Comparison of ENCODE assay signal across 8 cellular contexts in genomic region chr15:72796210-72796514, GRCh38. TPM values are rescaled to one million over a fixed set of nuclear protein-coding genes. Genes with fewer than 3 reads are reported as not detected.
A peak's percentile ranks its signal among the peaks of the same experiment; 100 is the strongest.
DNase-seq lines count a peak whose midpoint lies in the region; ATAC-seq and TF ChIP-seq lines count a peak whose summit lies in the region.

No MANE protein-coding gene starts in this region.

- intact Hi-C loops in CD4-positive, alpha-beta memory T cell (cut with micrococcal nuclease) = loop anchor here (5.0 kb wide), 1 partner anchor 74 kb away; no protein-coding TSS in a partner anchor
- intact Hi-C loops in natural killer cell (cut with micrococcal nuclease) (loop anchor here (5.0 kb wide), 2 partner anchors 74 to 476 kb away; no protein-coding TSS in a partner anchor), transverse colon (cut with DNase I; ENCODE audit: low total_unique reads) (loop anchor here (1.0 kb wide), 1 partner anchor 285 kb away; no protein-coding TSS in a partner anchor)

- H3K4me1 ChIP-seq in CD4-positive, alpha-beta memory T cell (ENCODE audit: insufficient read depth, low read length) = peaks cover 4% of the 10 kb centered on the region
- H3K4me1 ChIP-seq in transverse colon = peaks cover 3 to 14% (median 11%) of the 10 kb centered on the region in 4 donors

- H3K27ac Mint-ChIP-seq in CD4-positive, alpha-beta memory T cell = peak overlapping the region in 6 of 7 donors; percentile 43 to 87 (median 82)
- H3K27ac Mint-ChIP-seq in central memory CD8-positive, alpha-beta T cell (ENCODE audit: low read depth) = peak overlapping the region; percentile 38
- peak overlapping the region in 1 of 2 donors; percentile 56 for H3K27ac Mint-ChIP-seq in natural killer cell

- peak overlapping the region; percentile 84 to 91 (median 87) for H3K4me3 Mint-ChIP-seq in CD4-positive, alpha-beta memory T cell
- H3K4me3 Mint-ChIP-seq in central memory CD8-positive, alpha-beta T cell = peak overlapping the region; percentile 81
- H3K4me3 Mint-ChIP-seq in natural killer cell = peak overlapping the region; percentile 85

- in situ Hi-C loops in transverse colon (cut with MboI; ENCODE audit: low pct_ligation_motif_present in 1 of 4, low pct_unique_long_range_greater_than_20kb in 1 of 4, low sequenced_read_pairs in 3 of 4) = loop anchor here (5.0 to 25.0 kb wide), 4 partner anchors 279 to 466 kb away; no protein-coding TSS in a partner anchor

- H3K9me3 Mint-ChIP-seq in CD4-positive, alpha-beta memory T cell = peaks cover 0 to 2% (median 0%) of the 10 kb centered on the region in 8 donors
- H3K9me3 Mint-ChIP-seq in central memory CD8-positive, alpha-beta T cell = no peaks in the 10 kb centered on the region
- H3K9me3 Mint-ChIP-seq in natural killer cell = no peaks in the 10 kb centered on the region

- peaks cover 5 to 20% (median 7%) of the 10 kb centered on the region in 4 donors for H3K4me1 Mint-ChIP-seq in CD4-positive, alpha-beta memory T cell
- H3K4me1 Mint-ChIP-seq in central memory CD8-positive, alpha-beta T cell = peaks cover 6% of the 10 kb centered on the region
- peaks cover 10 to 15% of the 10 kb centered on the region in 2 donors for H3K4me1 Mint-ChIP-seq in natural killer cell

- CTCF ChIA-PET in CD4-positive, alpha-beta memory T cell (lab: Charles Lee; ENCODE audit: partially characterized antibody) = interaction anchor here (0.9 to 3.9 kb wide), 5 partner anchors 11 to 478 kb away, joined by 3 to 26 read pairs (median 15); partner anchors contain the start of gene ADPGK
- CTCF ChIA-PET in HEK293T (lab: Yijun Ruan, JAX) = interaction anchor here (0.5 to 0.7 kb wide), 2 partner anchors 18 to 362 kb away, joined by 3 read pairs; no protein-coding TSS in a partner anchor

- 60 to 91% methylated on average over 3 to 7 of the region's 7 CpGs for WGBS in transverse colon (ENCODE audit: low coverage in 1 of 2), 2 donors

- H3K27me3 Mint-ChIP-seq in CD4-positive, alpha-beta memory T cell = peaks cover 8 to 10% of the 10 kb centered on the region in 2 donors
- H3K27me3 Mint-ChIP-seq in central memory CD8-positive, alpha-beta T cell = peaks cover 20% of the 10 kb centered on the region
- peaks cover 20 to 41% of the 10 kb centered on the region in 2 donors for H3K27me3 Mint-ChIP-seq in natural killer cell (ENCODE audit: low read depth in 2 of 2)

- peak overlapping the region in 1 of 2 donors; percentile 57 for H3K4me3 ChIP-seq in CD4-positive, alpha-beta memory T cell (ENCODE audit: low read length in 2 of 2)
- H3K4me3 ChIP-seq in transverse colon = peak overlapping the region in 2 of 4 donors; percentile 46 to 58

- no peak for DNase-seq in CD4-positive, alpha-beta memory T cell
- DNase-seq in LHCN-M2 (ENCODE audit: low read depth) (peak; percentile 12), natural killer cell (no peak), transverse colon (no peak), NCI-H2171 treated with DMSO at 0.1 percent for 48 hours (lab: John Stamatoyannopoulos, UW) (no peak), foreskin melanocyte (no peak), HEK293T (ENCODE audit: extremely low spot score) (no peak)
- no peak for DNase-seq in central memory CD8-positive, alpha-beta T cell (ENCODE audit: low spot score in 2 of 2)

- TF ChIP-seq EP300 in transverse colon (IDR thresholded peaks at IDR 0.05; ENCODE audit: low read depth) = no peak

- TF ChIP-seq CTCF in natural killer cell (IDR thresholded peaks at IDR 0.05) (no peak), transverse colon (IDR thresholded peaks at IDR 0.05) (no peak)

- POLR2A ChIA-PET in CD4-positive, alpha-beta memory T cell (lab: Charles Lee; ENCODE audit: partially characterized antibody) = interaction anchor here (1.4 kb wide), 1 partner anchor 12 kb away, joined by 4 read pairs; no protein-coding TSS in a partner anchor
- POLR2A ChIA-PET in HEK293T (lab: Yijun Ruan, JAX) = interaction anchor here (1.6 kb wide), 1 partner anchor 254 kb away, joined by 3 read pairs; no protein-coding TSS in a partner anchor

- TF ChIP-seq POLR2A in transverse colon (IDR thresholded peaks at IDR 0.05) = no peak

- no peak overlapping the region for H3K27ac ChIP-seq in CD4-positive, alpha-beta memory T cell (ENCODE audit: low read depth, low read length)
- H3K27ac ChIP-seq in transverse colon = peak overlapping the region in 1 of 4 donors; percentile 50

- H3K36me3 Mint-ChIP-seq in CD4-positive, alpha-beta memory T cell = no peaks in the 10 kb centered on the region
- H3K36me3 Mint-ChIP-seq in central memory CD8-positive, alpha-beta T cell (ENCODE audit: insufficient read depth) = peaks cover 2% of the 10 kb centered on the region
- no peaks in the 10 kb centered on the region for H3K36me3 Mint-ChIP-seq in natural killer cell

- ATAC-seq in central memory CD8-positive, alpha-beta T cell (replicated peaks; ENCODE audit: extremely low read depth, poor library complexity, severe bottlenecking) = no peak
- no peak for ATAC-seq in natural killer cell

- H3K9me3 ChIP-seq in CD4-positive, alpha-beta memory T cell (ENCODE audit: control insufficient read depth in 1 of 2, low read length in 2 of 2) = no peaks in the 10 kb centered on the region
- no peaks in the 10 kb centered on the region for H3K9me3 ChIP-seq in transverse colon

- H3K27me3 ChIP-seq in CD4-positive, alpha-beta memory T cell (ENCODE audit: insufficient read depth, low read length) = no peaks in the 10 kb centered on the region
- no peaks in the 10 kb centered on the region for H3K27me3 ChIP-seq in transverse colon

- no peaks in the 10 kb centered on the region for H3K36me3 ChIP-seq in CD4-positive, alpha-beta memory T cell (ENCODE audit: insufficient read depth, low read length)
- H3K36me3 ChIP-seq in transverse colon = no peaks in the 10 kb centered on the region

TF ChIP-seq in HEK293T, 16 proteins besides CTCF, POLR2A, EP300 and RAD21:
- TF ChIP-seq FOXA1 (IDR thresholded peaks at IDR 0.05) (no peak), PKNOX1 (IDR thresholded peaks at IDR 0.05) (no peak), FOXK2 (IDR thresholded peaks at IDR 0.05) (no peak), ZNF384 (IDR thresholded peaks at IDR 0.05) (no peak), FOXM1 (IDR thresholded peaks at IDR 0.05; ENCODE audit: borderline replicate concordance) (no peak), ELF4 (IDR thresholded peaks at IDR 0.05) (no peak), LEF1 (IDR thresholded peaks at IDR 0.05; ENCODE audit: borderline replicate concordance) (no peak), L3MBTL2 (conservative IDR thresholded peaks at IDR 0.05) (no peak), TARDBP (IDR thresholded peaks at IDR 0.05) (no peak), CTBP1 (IDR thresholded peaks at IDR 0.05; ENCODE audit: borderline replicate concordance) (no peak), HDGF (IDR thresholded peaks at IDR 0.05; ENCODE audit: borderline replicate concordance) (no peak), SP1 (IDR thresholded peaks at IDR 0.05) (no peak), NFRKB (IDR thresholded peaks at IDR 0.05) (no peak), BHLHE40 (IDR thresholded peaks at IDR 0.05; ENCODE audit: borderline replicate concordance) (no peak)
TF ChIP-seq in HEK293T: peak in this region for 0.

RNA-seq across cellular contexts. Expression of gene ADPGK, which starts 12.6 kb away (rescaled TPM):
- total RNA-seq in CD4-positive, alpha-beta memory T cell = 100 to 1,000 TPM in 1 of 2 experiments, 10 to 100 TPM in 1; 98.1 to 104 TPM
- polyA plus RNA-seq in CD4-positive, alpha-beta memory T cell = 10 to 100 TPM; 66.7 to 96.1 TPM
- total RNA-seq in LHCN-M2 (2014; rRNA removed) = 60.7 and 70.3 TPM in 2 replicates
- 26.7 TPM for polyA plus RNA-seq in LHCN-M2 (2012)
- 100 to 1,000 TPM in 2 of 3 donors, 10 to 100 TPM in 1; 99.8 to 113 (median 101) TPM for total RNA-seq in natural killer cell
- 10 to 100 TPM; 31.7 to 87.2 (median 53.4) TPM for total RNA-seq in transverse colon
